ENCODE assay signal across 11 cellular contexts in genomic region chr11:64120951-64121569, GRCh38. TPM values are rescaled to one million over a fixed set of nuclear protein-coding genes. Genes with fewer than 3 reads are reported as not detected.
DNase-seq lines count a peak whose midpoint lies in the region; ATAC-seq lines count a peak whose summit lies in the region.
"Had no signal": no experiment of that assay in that cellular context is flagged by ENCODE, and none has a peak within 500 bp of the region (broad histone marks: within the 10 kb centered on the region; RNA-seq: fewer than 3 reads in every experiment).

No MANE protein-coding gene starts in this region.

- H3K9ac ChIP-seq in neuronal stem cell (ENCODE audit: low read depth, low read length, poor library complexity) = peak overlapping the region; percentile 53

- no peak overlapping the region for H2BK12ac ChIP-seq in neuronal stem cell (ENCODE audit: low read length)

- POLR2A ChIA-PET in activated CD8-positive, alpha-beta T cell treated with anti-CD3 and anti-CD28 coated beads, Interleukin-2, amount 10 ng/mL, durations not matched to agents 7 days and 5 days (lab: Charles Lee) = no interaction called here

- no peaks in the 10 kb centered on the region for H3K9me3 Mint-ChIP-seq in activated CD8-positive, alpha-beta T cell treated with anti-CD3 and anti-CD28 coated beads, Interleukin-2, amount 10 ng/mL, durations not matched to agents 7 days and 5 days (ENCODE audit: insufficient read depth)

- CTCF ChIA-PET in activated CD8-positive, alpha-beta T cell treated with anti-CD3 and anti-CD28 coated beads, Interleukin-2, amount 10 ng/mL, durations not matched to agents 7 days and 5 days (lab: Charles Lee) = no interaction called here

- H3K9me3 ChIP-seq in neuronal stem cell (replicated peaks in 1 of 2; ENCODE audit: control insufficient read depth in 2 of 2, insufficient read depth in 1 of 2, low read depth in 1 of 2, low read length in 2 of 2) = no peaks in the 10 kb centered on the region

- no peak for ATAC-seq in activated CD8-positive, alpha-beta T cell treated with anti-CD3 and anti-CD28 coated beads, Interleukin-2, amount 10 ng/mL, durations not matched to agents 7 days and 5 days
- no peak for ATAC-seq in GM18517 (IDR thresholded peaks at IDR 0.05; ENCODE audit: unreplicated experiment)

- H3K27ac Mint-ChIP-seq in activated CD8-positive, alpha-beta T cell treated with anti-CD3 and anti-CD28 coated beads, Interleukin-2, amount 10 ng/mL, durations not matched to agents 7 days and 5 days = no peak overlapping the region

- peak overlapping the region; percentile 70 for H3K23ac ChIP-seq in neuronal stem cell (ENCODE audit: low read depth, low read length, poor library complexity)

- H2AFZ ChIP-seq in neuronal stem cell (ENCODE audit: low read length) = peak overlapping the region; percentile 77

- peaks cover 2% of the 10 kb centered on the region for H3K79me1 ChIP-seq in neuronal stem cell (ENCODE audit: low read depth, low read length)

- peak overlapping the region; percentile 90 for H3K18ac ChIP-seq in neuronal stem cell (ENCODE audit: low read length)

- no peak overlapping the region for H3K4me2 ChIP-seq in neuronal stem cell (ENCODE audit: insufficient read depth, low read length, poor library complexity, severe bottlenecking)

- peak overlapping the region; percentile 4 for H3K14ac ChIP-seq in neuronal stem cell (ENCODE audit: low read length)

- peak overlapping the region; percentile 73 for H2BK5ac ChIP-seq in neuronal stem cell (ENCODE audit: low read length)

- peak overlapping the region; percentile 90 for H2BK15ac ChIP-seq in neuronal stem cell (ENCODE audit: low read length)

- H4K91ac ChIP-seq in neuronal stem cell (ENCODE audit: low read depth, low read length, poor library complexity) = no peak overlapping the region

- H2BK120ac ChIP-seq in neuronal stem cell (ENCODE audit: low read depth, low read length) = peak overlapping the region; percentile 57

- H2AK5ac ChIP-seq in neuronal stem cell (ENCODE audit: low read depth, low read length) = peak overlapping the region; percentile 64

- H3K36me3 Mint-ChIP-seq in activated CD8-positive, alpha-beta T cell treated with anti-CD3 and anti-CD28 coated beads, Interleukin-2, amount 10 ng/mL, durations not matched to agents 7 days and 5 days (ENCODE audit: low read depth) = no peaks in the 10 kb centered on the region

- peak overlapping the region; percentile 4 for H3K27ac ChIP-seq in neuronal stem cell (replicated peaks; ENCODE audit: low read length)

- H3K4me1 ChIP-seq in neuronal stem cell (ENCODE audit: control insufficient read depth in 2 of 2, insufficient read depth in 1 of 2, low read depth in 1 of 2, low read length in 2 of 2) = peaks cover 33 to 40% of the 10 kb centered on the region in 2 donors

- peaks cover 11% of the 10 kb centered on the region for H3K4me1 Mint-ChIP-seq in activated CD8-positive, alpha-beta T cell treated with anti-CD3 and anti-CD28 coated beads, Interleukin-2, amount 10 ng/mL, durations not matched to agents 7 days and 5 days (ENCODE audit: low read depth)

- H3K4ac ChIP-seq in neuronal stem cell (ENCODE audit: low read length) = peak overlapping the region; percentile 45

- DNase-seq in DMS 273 treated with DMSO at 0.1 percent for 48 hours (lab: John Stamatoyannopoulos, UW) = peak; percentile 67
- DNase-seq in NCI-H187 treated with DMSO at 0.1 percent for 48 hours (lab: John Stamatoyannopoulos, UW) = peak; percentile 54
- DNase-seq in astrocyte of the hippocampus (ENCODE audit: low read depth, low spot score) = peak; percentile 59
- DNase-seq in neuronal stem cell (ENCODE audit: low spot score) = no peak
- no peak for DNase-seq in NOMO-1 treated with dmso at 0.1 percent for 144 hours (lab: John Stamatoyannopoulos, UW; ENCODE audit: unreplicated experiment)
- DNase-seq in retina = no peak
- no peak for DNase-seq in activated CD8-positive, alpha-beta T cell treated with anti-CD3 and anti-CD28 coated beads, Interleukin-2, amount 10 ng/mL, durations not matched to agents 7 days and 5 days
- DNase-seq: activated CD8-positive, alpha-beta memory T cell treated with anti-CD3 and anti-CD28 coated beads, Interleukin-2, amount 50 U/mL, for 48 hours; GF-D8; stimulated activated CD4-positive, alpha-beta T cell treated with anti-CD3 and anti-CD28 coated beads, Interleukin-2, amount 100 ng/mL, for 24 hours had no signal

- no peak overlapping the region for H4K8ac ChIP-seq in neuronal stem cell (ENCODE audit: low read depth, low read length)

- peak overlapping the region in 1 of 2 donors; percentile 4 for H3K4me3 ChIP-seq in neuronal stem cell (ENCODE audit: low read length in 2 of 2)

- peaks cover 0 to 2% (median 0%) of the 10 kb centered on the region in 3 experiments for H3K27me3 ChIP-seq in neuronal stem cell (ENCODE audit: control insufficient read depth in 3 of 3, insufficient read depth in 3 of 3, low read depth in 1 of 3, low read length in 3 of 3)

- H3K4me3 Mint-ChIP-seq in activated CD8-positive, alpha-beta T cell treated with anti-CD3 and anti-CD28 coated beads, Interleukin-2, amount 10 ng/mL, durations not matched to agents 7 days and 5 days = no peak overlapping the region

- peaks cover 0 to 4% of the 10 kb centered on the region in 2 donors for H3K36me3 ChIP-seq in neuronal stem cell (replicated peaks in 1 of 2; ENCODE audit: control insufficient read depth in 2 of 2, insufficient read depth in 2 of 2, low read length in 2 of 2)

- no peaks in the 10 kb centered on the region for H3K27me3 Mint-ChIP-seq in activated CD8-positive, alpha-beta T cell treated with anti-CD3 and anti-CD28 coated beads, Interleukin-2, amount 10 ng/mL, durations not matched to agents 7 days and 5 days (ENCODE audit: low read depth)

- WGBS in neuronal stem cell (ENCODE audit: extremely low coverage in 2 of 2, insufficient read length in 2 of 2, insufficient replicate concordance in 1 of 2), 2 donors = no CpG with 5 or more reads among the region's 13 CpGs

RNA-seq across cellular contexts. Expression of gene MACROD1, which starts 44.9 kb away (rescaled TPM):
- 20.5 TPM for polyA plus RNA-seq in neuronal stem cell (2013, experiment 1 of 2)
- polyA plus RNA-seq in neuronal stem cell (2013, experiment 2 of 2) = 20.6 TPM
- 10 to 100 TPM; 14.4 to 14.6 TPM for total RNA-seq in activated CD8-positive, alpha-beta T cell treated with anti-CD3 and anti-CD28 coated beads, Interleukin-2, amount 10 ng/mL, durations not matched to agents 7 days and 5 days

Comparison
In these comparisons a context has a peak if more than half of its experiments do, and no peak if none do; other contexts are left out.
1. DNase-seq: peak in DMS 273 treated with DMSO at 0.1 percent for 48 hours (single experiment), NCI-H187 treated with DMSO at 0.1 percent for 48 hours (single experiment) and astrocyte of the hippocampus (single experiment); none in neuronal stem cell (single experiment), NOMO-1 treated with dmso at 0.1 percent for 144 hours (single experiment), retina (single experiment) and activated CD8-positive, alpha-beta T cell treated with anti-CD3 and anti-CD28 coated beads, Interleukin-2, amount 10 ng/mL, durations not matched to agents 7 days and 5 days (single experiment).